8 cellular contexts compared by ENCODE assay signal in genomic region chr2:48471048-48471474, GRCh38. TPM values are rescaled to one million over a fixed set of nuclear protein-coding genes. Genes with fewer than 3 reads are reported as not detected.
DNase-seq lines count a peak whose midpoint lies in the region; ATAC-seq and TF ChIP-seq lines count a peak whose summit lies in the region.

No MANE protein-coding gene starts in this region.

- H3K9me3 ChIP-seq in trophoblast cell (ENCODE audit: insufficient read depth, low read depth, low read length) (no peaks in the 10 kb centered on the region), OCI-LY7 (ENCODE audit: low read length) (no peaks in the 10 kb centered on the region)

- no peak overlapping the region for H3K23ac ChIP-seq in trophoblast cell (ENCODE audit: low read length)

- H3K36me3 ChIP-seq in trophoblast cell (ENCODE audit: control insufficient read depth in 1 of 2, insufficient read depth in 2 of 2, low read length in 2 of 2) (peaks cover 12 to 19% of the 10 kb centered on the region in 2 experiments), OCI-LY7 (ENCODE audit: insufficient read depth, low read length) (peaks cover 59% of the 10 kb centered on the region)

- no peak overlapping the region for H2BK120ac ChIP-seq in trophoblast cell (ENCODE audit: insufficient read depth, low read length, poor library complexity)

- H4K12ac ChIP-seq in trophoblast cell (ENCODE audit: low read depth, low read length): no peak overlapping the region

- H3K4ac ChIP-seq in trophoblast cell (ENCODE audit: low read depth, low read length): no peak overlapping the region

- no peaks in the 10 kb centered on the region for H3K79me1 ChIP-seq in trophoblast cell (ENCODE audit: low read length)

- no peak overlapping the region for H3K4me3 ChIP-seq in HFF-Myc (replicated peaks; ENCODE audit: low read depth, low read length)
- H3K4me3 ChIP-seq in foreskin fibroblast (ENCODE audit: low read depth in 1 of 2, low read length in 2 of 2): no peak overlapping the region
- no peak overlapping the region for H3K4me3 ChIP-seq in trophoblast cell (ENCODE audit: low read depth, low read length)
- H3K4me3 ChIP-seq in OCI-LY7 (ENCODE audit: low read depth, low read length, poor library complexity, severe bottlenecking): no peak overlapping the region

- intact Hi-C loops in OCI-LY7 (cut with micrococcal nuclease; ENCODE audit: unreplicated experiment): no loop called here

- no peak overlapping the region for H3K14ac ChIP-seq in trophoblast cell (ENCODE audit: low read length)

- no peak for ATAC-seq in effector memory CD8-positive, alpha-beta T cell (replicated peaks)

- no peak overlapping the region for H2BK12ac ChIP-seq in trophoblast cell (ENCODE audit: low read length)

- H3K27me3 ChIP-seq in trophoblast cell (ENCODE audit: insufficient read depth, low read length): no peaks in the 10 kb centered on the region

- H3K79me2 ChIP-seq in trophoblast cell (ENCODE audit: control insufficient read depth, insufficient read depth, low read length, poor library complexity) (no peaks in the 10 kb centered on the region), OCI-LY7 (ENCODE audit: insufficient read depth, low read depth, low read length) (no peaks in the 10 kb centered on the region)

- no peak overlapping the region for H4K8ac ChIP-seq in trophoblast cell (ENCODE audit: low read depth, low read length)

- H3K9me2 ChIP-seq in OCI-LY7 (ENCODE audit: insufficient read depth, low read length): no peaks in the 10 kb centered on the region

- no peak overlapping the region for H3K18ac ChIP-seq in trophoblast cell (ENCODE audit: low read length)

- peak; percentile 57 for DNase-seq in HFF-Myc (ENCODE audit: extremely low read depth, low read depth)
- peak; percentile 74 for DNase-seq in RPMI7951 (ENCODE audit: low read depth)
- DNase-seq in foreskin fibroblast: peak; percentile 38 to 79
- peak; percentile 40 to 94 for DNase-seq in trophoblast cell
- DNase-seq in effector memory CD8-positive, alpha-beta T cell: no peak
- DNase-seq in SKM-1 (lab: John Stamatoyannopoulos, UW; ENCODE audit: unreplicated experiment): no peak
- no peak for DNase-seq in NCI-H510A (lab: John Stamatoyannopoulos, UW)
- DNase-seq in OCI-LY7 (ENCODE audit: low spot score): no peak

- no peak overlapping the region for H3K27ac Mint-ChIP-seq in effector memory CD8-positive, alpha-beta T cell

- POLR2A ChIA-PET in OCI-LY7 (lab: Charles Lee): interaction anchor here (0.6 kb wide), 2 partner anchors 60 to 604 kb away, joined by 3 read pairs; no protein-coding TSS in a partner anchor

- no TSS peak for BruUV-seq in OCI-LY7 (replicated peaks; lab: Mats Ljungman, UMichigan)

- no peaks in the 10 kb centered on the region for H3K9me3 Mint-ChIP-seq in effector memory CD8-positive, alpha-beta T cell

- no CpG with 5 or more reads among the region's 4 CpGs for WGBS in trophoblast cell (ENCODE audit: extremely low coverage, insufficient coverage, insufficient read length)

- no peaks in the 10 kb centered on the region; the same call in 1 of the 2 replicates for H4K20me1 ChIP-seq in OCI-LY7 (ENCODE audit: insufficient read depth, low read length)

- no peak overlapping the region for H2BK5ac ChIP-seq in trophoblast cell (ENCODE audit: low read depth, low read length, poor library complexity)

- peaks cover 44% of the 10 kb centered on the region for H3K36me3 Mint-ChIP-seq in effector memory CD8-positive, alpha-beta T cell (ENCODE audit: insufficient read depth)

- H3K4me2 ChIP-seq in trophoblast cell (ENCODE audit: low read length) (no peak overlapping the region), OCI-LY7 (ENCODE audit: low read length) (no peak overlapping the region)

- H2AFZ ChIP-seq in trophoblast cell (ENCODE audit: insufficient read depth, low read length, poor library complexity) (no peak overlapping the region), OCI-LY7 (ENCODE audit: low read length) (no peak overlapping the region)

- H2AK5ac ChIP-seq in trophoblast cell (ENCODE audit: low read length): no peak overlapping the region

- H3K4me1 ChIP-seq in trophoblast cell (ENCODE audit: control insufficient read depth in 1 of 2, insufficient read depth in 2 of 2, low read length in 2 of 2): peaks cover 0 to 3% of the 10 kb centered on the region in 2 experiments
- no peaks in the 10 kb centered on the region for H3K4me1 ChIP-seq in OCI-LY7 (ENCODE audit: insufficient read depth, low read length, poor library complexity, severe bottlenecking)

- H3K27ac ChIP-seq in trophoblast cell (ENCODE audit: low read depth, low read length) (no peak overlapping the region), OCI-LY7 (ENCODE audit: low read depth, low read length, poor library complexity, severe bottlenecking) (no peak overlapping the region)

- no peak overlapping the region for H4K91ac ChIP-seq in trophoblast cell (ENCODE audit: low read depth, low read length)

- CTCF ChIA-PET in OCI-LY7 (lab: Charles Lee; ENCODE audit: unreplicated experiment): no interaction called here

- H3K4me1 Mint-ChIP-seq in effector memory CD8-positive, alpha-beta T cell (ENCODE audit: low read depth in 2 of 2): peaks cover 0 to 5% of the 10 kb centered on the region in 2 donors

- no peak overlapping the region for H3K9ac ChIP-seq in trophoblast cell (ENCODE audit: low read length)

- TF ChIP-seq CTCF in HFF-Myc (IDR thresholded peaks at IDR 0.05; ENCODE audit: low read depth, low read length, missing control alignments): peak; percentile 50
- peak; percentile 44 for TF ChIP-seq CTCF in foreskin fibroblast (IDR thresholded peaks at IDR 0.05; ENCODE audit: low read depth, low read length)
- no peak for TF ChIP-seq CTCF in OCI-LY7 (conservative IDR thresholded peaks at IDR 0.05; ENCODE audit: low read length)

- no peak overlapping the region for H3K4me3 Mint-ChIP-seq in effector memory CD8-positive, alpha-beta T cell

- no peaks in the 10 kb centered on the region for H3K27me3 Mint-ChIP-seq in effector memory CD8-positive, alpha-beta T cell

RNA-seq across cellular contexts. Expression of gene PPP1R21, which starts 30.5 kb away (rescaled TPM):
- 10.2 and 12.0 TPM in 2 replicates for total RNA-seq in RPMI7951 (2014; rRNA removed; shearing (Covaris generic))
- 21.0 and 22.0 TPM in 2 replicates for polyA plus RNA-seq in trophoblast cell (2013)
- total RNA-seq in OCI-LY7 (2014; rRNA removed; shearing (Covaris generic)): 12.7 and 13.6 TPM in 2 replicates
- 21.0 and 27.2 TPM in 2 replicates for total RNA-seq in OCI-LY7 (2022)

RNA-seq across cellular contexts. Expression of gene STON1, which starts 58.9 kb away (rescaled TPM):
- total RNA-seq in RPMI7951 (2014; rRNA removed; shearing (Covaris generic)): 6.7 and 7.0 TPM in 2 replicates
- 10.3 and 10.6 TPM in 2 replicates for polyA plus RNA-seq in trophoblast cell (2013)
- 0.18 and 0.88 TPM in 2 replicates for total RNA-seq in OCI-LY7 (2014; rRNA removed; shearing (Covaris generic))
- 0.51 and 0.96 TPM in 2 replicates for total RNA-seq in OCI-LY7 (2022)

Comparison
In these comparisons a context has a peak if more than half of its experiments do, and no peak if none do; other contexts are left out.
1. DNase-seq: peak in HFF-Myc (single experiment), RPMI7951 (single experiment), foreskin fibroblast (2 of 2) and trophoblast cell (2 of 2); none in effector memory CD8-positive, alpha-beta T cell (0 of 3), SKM-1 (single experiment), NCI-H510A (single experiment) and OCI-LY7 (single experiment).